18 cellular contexts compared by ENCODE assay signal in genomic region chr18:58297198-58297597, GRCh38.
DNase-seq lines count a peak whose midpoint lies in the region; ATAC-seq and TF ChIP-seq lines count a peak whose summit lies in the region.
"Had no signal": no experiment of that assay in that cellular context is flagged by ENCODE, and none has a peak within 500 bp of the region (broad histone marks: within the 10 kb centered on the region; RNA-seq: fewer than 3 reads in every experiment).

No MANE protein-coding gene starts in this region.

- H3K27me3 Mint-ChIP-seq in CD4-positive, CD25-positive, alpha-beta regulatory T cell: no peaks in the 10 kb centered on the region
- H3K27me3 Mint-ChIP-seq: naive B cell, progenitor cell of endocrine pancreas had no signal

- peak overlapping the region; percentile 48 for H3K27ac ChIP-seq in CD4-positive, CD25-positive, alpha-beta regulatory T cell (ENCODE audit: insufficient read depth, low read length, poor library complexity, severe bottlenecking)
- no peak overlapping the region for H3K27ac ChIP-seq in HEK293 (ENCODE audit: extremely low read depth, low read depth, low read length)
- peak overlapping the region; percentile 75 for H3K27ac ChIP-seq in left ventricle myocardium inferior (replicated peaks)
- H3K27ac ChIP-seq: ascending aorta, tibial nerve had no signal

- H3K4me1 Mint-ChIP-seq in CD4-positive, CD25-positive, alpha-beta regulatory T cell: peaks cover 5 to 27% (median 12%) of the 10 kb centered on the region in 4 donors
- H3K4me1 Mint-ChIP-seq: endodermal cell, naive B cell had no signal

- CTCF ChIA-PET in HEK293 (lab: Yijun Ruan, JAX): no interaction called here

- peak; percentile 76 to 77 for ATAC-seq in CD4-positive, CD25-positive, alpha-beta regulatory T cell (ENCODE audit: low read depth in 2 of 2)

- POLR2A ChIA-PET in HEK293 (lab: Yijun Ruan, JAX): no interaction called here

- no peak for TF ChIP-seq CTCF in HEK293 (tag by site-specific recombination; IDR thresholded peaks at IDR 0.05)
- TF ChIP-seq CTCF in left ventricle myocardium inferior (IDR thresholded peaks at IDR 0.05; ENCODE audit: borderline replicate concordance): no peak

- intact Hi-C loops in left ventricle myocardium inferior (cut with micrococcal nuclease): no loop called here

- peak overlapping the region in 2 of 3 donors; percentile 46 to 87 for H3K27ac Mint-ChIP-seq in CD4-positive, CD25-positive, alpha-beta regulatory T cell
- H3K27ac Mint-ChIP-seq: endodermal cell, naive B cell, progenitor cell of endocrine pancreas had no signal

- DNase-seq in CD4-positive, CD25-positive, alpha-beta regulatory T cell: peak in 2 of 3 donors; percentile 38 to 51
- peak; percentile 85 for DNase-seq in amniotic epithelial cell (ENCODE audit: low read depth)
- no peak for DNase-seq in left ventricle myocardium inferior
- DNase-seq in effector CD8-positive, alpha-beta T cell (lab: John Stamatoyannopoulos, UW): no peak
- no peak for DNase-seq in epidermal melanocyte (ENCODE audit: insufficient read length, low spot score)
- no peak for DNase-seq in cerebellum (ENCODE audit: low spot score)
- no peak for DNase-seq in iPS-NIHi11 (ENCODE audit: low spot score)
- DNase-seq: activated T-cell treated with anti-CD3 and anti-CD28 coated beads, Interleukin-2, amount 50 U/mL, for 48 hours; AML-193; DMS53; endodermal cell; naive B cell; NCI-H2171; NK-92 treated with Interleukin-12 subunit alpha and Interleukin-12 subunit beta, amount 100 ng/mL, for 24 hours had no signal

- H3K4me3 Mint-ChIP-seq in CD4-positive, CD25-positive, alpha-beta regulatory T cell: peak overlapping the region in 1 of 4 donors; percentile 25
- H3K4me3 Mint-ChIP-seq: endodermal cell, naive B cell had no signal

- H3K27me3 ChIP-seq in CD4-positive, CD25-positive, alpha-beta regulatory T cell (ENCODE audit: control insufficient read depth, insufficient read depth, low read length): no peaks in the 10 kb centered on the region
- H3K27me3 ChIP-seq in left ventricle myocardium inferior (ENCODE audit: low read depth): no peaks in the 10 kb centered on the region
- H3K27me3 ChIP-seq: ascending aorta, tibial nerve had no signal

- H3K4me3 ChIP-seq in CD4-positive, CD25-positive, alpha-beta regulatory T cell (ENCODE audit: low read depth, low read length): no peak overlapping the region
- H3K4me3 ChIP-seq in HEK293 (ENCODE audit: low read depth, low read length) (no peak overlapping the region), left ventricle myocardium inferior (no peak overlapping the region)
- H3K4me3 ChIP-seq: ascending aorta, tibial nerve had no signal

- H3K4me1 ChIP-seq in CD4-positive, CD25-positive, alpha-beta regulatory T cell (ENCODE audit: control insufficient read depth, insufficient read depth, low read length, poor library complexity, severe bottlenecking): peaks cover 23% of the 10 kb centered on the region
- H3K4me1 ChIP-seq in HEK293 (ENCODE audit: control insufficient read depth, insufficient read depth, low read length) (peaks cover 25% of the 10 kb centered on the region), left ventricle myocardium inferior (peaks cover 77% of the 10 kb centered on the region)
- H3K4me1 ChIP-seq: tibial nerve had no signal

- H3K9me3 Mint-ChIP-seq in CD4-positive, CD25-positive, alpha-beta regulatory T cell: peaks cover 0 to 2% (median 0%) of the 10 kb centered on the region in 7 donors
- H3K9me3 Mint-ChIP-seq: endodermal cell, naive B cell had no signal

- H3K36me3 ChIP-seq in CD4-positive, CD25-positive, alpha-beta regulatory T cell (ENCODE audit: control insufficient read depth, insufficient read depth, low read length): no peaks in the 10 kb centered on the region
- no peaks in the 10 kb centered on the region for H3K36me3 ChIP-seq in HEK293 (ENCODE audit: control insufficient read depth in 2 of 2, insufficient read depth in 1 of 2, low read length in 2 of 2)
- H3K36me3 ChIP-seq in left ventricle myocardium inferior: no peaks in the 10 kb centered on the region
- H3K36me3 ChIP-seq: ascending aorta, tibial nerve had no signal

- H3K36me3 Mint-ChIP-seq in CD4-positive, CD25-positive, alpha-beta regulatory T cell: no peaks in the 10 kb centered on the region
- H3K36me3 Mint-ChIP-seq: naive B cell had no signal

- H3K9me3 ChIP-seq in CD4-positive, CD25-positive, alpha-beta regulatory T cell (ENCODE audit: control insufficient read depth in 2 of 2, low read length in 2 of 2): no peaks in the 10 kb centered on the region
- H3K9me3 ChIP-seq in HEK293 (ENCODE audit: control insufficient read depth, insufficient read depth, low read depth, low read length) (no peaks in the 10 kb centered on the region), left ventricle myocardium inferior (replicated peaks) (no peaks in the 10 kb centered on the region)
- H3K9me3 ChIP-seq: ascending aorta, tibial nerve had no signal

TF ChIP-seq in HEK293, 187 proteins besides CTCF, POLR2A, EP300 and RAD21:
- TF ChIP-seq SP3 (tag by site-specific recombination; IDR thresholded peaks at IDR 0.05): no peak
- TF ChIP-seq ZXDB (tag by site-specific recombination; IDR thresholded peaks at IDR 0.05): 0 out of 2 replicates have a peak, but pooled peaks have one; percentile 16
- no peak for TF ChIP-seq ZBTB7A (tag by site-specific recombination; IDR thresholded peaks at IDR 0.05; ENCODE audit: low read depth)
- TF ChIP-seq ZNF645 (tag by site-specific recombination; IDR thresholded peaks at IDR 0.05): no peak
- peak; percentile 58; the same call in 1 of the 2 replicates for TF ChIP-seq ZNF664 (tag by site-specific recombination; IDR thresholded peaks at IDR 0.05)
- no peak for TF ChIP-seq REPIN1 (tag by site-specific recombination; IDR thresholded peaks at IDR 0.05; ENCODE audit: low read depth)
- TF ChIP-seq ZBTB20 (tag by site-specific recombination; IDR thresholded peaks at IDR 0.05): peak; percentile 84
- peak; percentile 86 for TF ChIP-seq SCRT1 (tag by site-specific recombination; IDR thresholded peaks at IDR 0.05; ENCODE audit: borderline replicate concordance)
- TF ChIP-seq, protein P1, sequence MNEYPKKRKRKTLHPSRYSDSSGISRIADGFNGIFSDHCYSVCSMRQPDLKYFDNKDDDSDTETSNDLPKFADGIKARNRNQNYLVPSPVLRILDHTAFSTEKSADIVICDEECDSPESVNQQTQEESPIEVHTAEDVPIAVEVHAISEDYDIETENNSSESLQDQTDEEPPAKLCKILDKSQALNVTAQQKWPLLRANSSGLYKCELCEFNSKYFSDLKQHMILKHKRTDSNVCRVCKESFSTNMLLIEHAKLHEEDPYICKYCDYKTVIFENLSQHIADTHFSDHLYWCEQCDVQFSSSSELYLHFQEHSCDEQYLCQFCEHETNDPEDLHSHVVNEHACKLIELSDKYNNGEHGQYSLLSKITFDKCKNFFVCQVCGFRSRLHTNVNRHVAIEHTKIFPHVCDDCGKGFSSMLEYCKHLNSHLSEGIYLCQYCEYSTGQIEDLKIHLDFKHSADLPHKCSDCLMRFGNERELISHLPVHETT (tag by site-specific recombination; IDR thresholded peaks at IDR 0.05): no peak
- TF ChIP-seq FEZF1 (tag by site-specific recombination; IDR thresholded peaks at IDR 0.05): peak; percentile 88
- TF ChIP-seq, protein P2, sequence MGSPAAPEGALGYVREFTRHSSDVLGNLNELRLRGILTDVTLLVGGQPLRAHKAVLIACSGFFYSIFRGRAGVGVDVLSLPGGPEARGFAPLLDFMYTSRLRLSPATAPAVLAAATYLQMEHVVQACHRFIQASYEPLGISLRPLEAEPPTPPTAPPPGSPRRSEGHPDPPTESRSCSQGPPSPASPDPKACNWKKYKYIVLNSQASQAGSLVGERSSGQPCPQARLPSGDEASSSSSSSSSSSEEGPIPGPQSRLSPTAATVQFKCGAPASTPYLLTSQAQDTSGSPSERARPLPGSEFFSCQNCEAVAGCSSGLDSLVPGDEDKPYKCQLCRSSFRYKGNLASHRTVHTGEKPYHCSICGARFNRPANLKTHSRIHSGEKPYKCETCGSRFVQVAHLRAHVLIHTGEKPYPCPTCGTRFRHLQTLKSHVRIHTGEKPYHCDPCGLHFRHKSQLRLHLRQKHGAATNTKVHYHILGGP (tag by site-specific recombination; IDR thresholded peaks at IDR 0.05): no peak
- no peak for TF ChIP-seq ZNF157 (tag by site-specific recombination; IDR thresholded peaks at IDR 0.05)
- TF ChIP-seq ZNF202 (tag by site-specific recombination; IDR thresholded peaks at IDR 0.05; ENCODE audit: borderline replicate concordance): no peak
- no peak for TF ChIP-seq ZNF223 (tag by site-specific recombination; IDR thresholded peaks at IDR 0.05)
- no peak for TF ChIP-seq ZNF398 (tag by site-specific recombination; IDR thresholded peaks at IDR 0.05)
- TF ChIP-seq YY2 (tag by site-specific recombination; IDR thresholded peaks at IDR 0.05): no peak
- TF ChIP-seq GFI1B (tag by site-specific recombination; IDR thresholded peaks at IDR 0.05): no peak
- 0 out of 2 replicates have a peak, but pooled peaks have one; percentile 17 for TF ChIP-seq ZIC2 (tag by site-specific recombination; IDR thresholded peaks at IDR 0.05)
- no peak for TF ChIP-seq ZNF114 (tag by site-specific recombination; IDR thresholded peaks at IDR 0.05)
- peak; percentile 55 for TF ChIP-seq SCRT2 (tag by site-specific recombination; IDR thresholded peaks at IDR 0.05)

Comparison
In these comparisons a context has a peak if more than half of its experiments do, and no peak if none do; other contexts are left out.
1. DNase-seq: peak in CD4-positive, CD25-positive, alpha-beta regulatory T cell (2 of 3) and amniotic epithelial cell (single experiment); none in left ventricle myocardium inferior (single experiment), effector CD8-positive, alpha-beta T cell (single experiment), epidermal melanocyte (single experiment), cerebellum (single experiment) and iPS-NIHi11 (single experiment).